ENCODE assay signal across 11 cellular contexts in the genomic region with DNA sequence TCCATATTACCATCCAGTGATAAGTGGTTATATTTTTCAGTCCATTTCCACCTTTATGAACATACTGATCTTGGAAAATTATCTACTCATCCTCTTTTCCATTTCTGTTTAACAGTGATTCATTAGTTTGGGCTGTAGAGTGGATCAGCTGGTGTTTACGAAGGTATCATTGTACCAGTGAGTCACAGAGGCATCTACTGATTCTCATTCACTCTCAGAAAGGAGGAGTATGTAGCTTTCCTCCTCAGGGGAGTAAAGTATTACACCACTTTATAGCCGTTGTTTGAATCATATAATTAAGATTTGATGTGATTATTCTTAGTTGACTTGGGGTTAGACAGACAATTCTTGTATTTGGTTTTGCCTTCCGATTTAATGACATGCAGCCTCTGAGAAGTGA.
DNase-seq lines count a peak whose midpoint lies in the region; ATAC-seq and TF ChIP-seq lines count a peak whose summit lies in the region.
"Had no signal": no experiment of that assay in that cellular context is flagged by ENCODE, and none has a peak within 500 bp of the region (broad histone marks: within the 10 kb centered on the region; RNA-seq: fewer than 3 reads in every experiment).

No MANE protein-coding gene starts in this region.

- no peak overlapping the region for H3K27ac ChIP-seq in left lung

- H3K27me3 Mint-ChIP-seq in brain = no peaks in the 10 kb centered on the region
- H3K27me3 Mint-ChIP-seq: activated naive CD4-positive, alpha-beta T cell treated with anti-CD3 and anti-CD28 coated beads, Interleukin-2, amount 50 U/mL, for 24 hours had no signal

- intact Hi-C loops in left lung (cut with DNase I) = no loop called here

- H3K9me3 ChIP-seq in left lung (no peaks in the 10 kb centered on the region), BE2C (no peaks in the 10 kb centered on the region)

- H3K4me1 Mint-ChIP-seq in brain = peaks cover 75% of the 10 kb centered on the region

- no peaks in the 10 kb centered on the region for H3K36me3 ChIP-seq in left lung
- no peaks in the 10 kb centered on the region for H3K36me3 ChIP-seq in BE2C

- ATAC-seq in left lung = peak; percentile 79
- ATAC-seq in GM19467 (IDR thresholded peaks at IDR 0.05; ENCODE audit: unreplicated experiment) = no peak

- H3K4me1 ChIP-seq in left lung (no peaks in the 10 kb centered on the region), BE2C (no peaks in the 10 kb centered on the region)

- no peaks in the 10 kb centered on the region for H3K9me3 Mint-ChIP-seq in brain
- H3K9me3 Mint-ChIP-seq: activated naive CD4-positive, alpha-beta T cell treated with anti-CD3 and anti-CD28 coated beads, Interleukin-2, amount 50 U/mL, for 24 hours had no signal

- H3K4me3 Mint-ChIP-seq in brain = no peak overlapping the region

- no peak for TF ChIP-seq CTCF in AG10803 (conservative IDR thresholded peaks at IDR 0.05; ENCODE audit: low read length)
- no peak for TF ChIP-seq CTCF in brain (conservative IDR thresholded peaks at IDR 0.05)
- no peak for TF ChIP-seq CTCF in left lung (IDR thresholded peaks at IDR 0.05)
- TF ChIP-seq CTCF in BE2C (IDR thresholded peaks at IDR 0.05; ENCODE audit: low read depth, low read length) = no peak

- H3K4me3 ChIP-seq in AG10803 (ENCODE audit: low read length) (no peak overlapping the region), left lung (no peak overlapping the region), BE2C (ENCODE audit: low read depth, low read length) (no peak overlapping the region)
- H3K4me3 ChIP-seq: lung had no signal

- peaks cover 6% of the 10 kb centered on the region for H3K36me3 Mint-ChIP-seq in brain
- H3K36me3 Mint-ChIP-seq: activated naive CD4-positive, alpha-beta T cell treated with anti-CD3 and anti-CD28 coated beads, Interleukin-2, amount 50 U/mL, for 24 hours had no signal

- H3K27ac Mint-ChIP-seq in brain = peak overlapping the region in 3 of 5 experiments; percentile 6 to 71 (median 27)
- H3K27ac Mint-ChIP-seq: activated naive CD4-positive, alpha-beta T cell treated with anti-CD3 and anti-CD28 coated beads, Interleukin-2, amount 50 U/mL, for 24 hours had no signal

- H3K27me3 ChIP-seq in left lung (no peaks in the 10 kb centered on the region), BE2C (peaks cover 5% of the 10 kb centered on the region)

- DNase-seq in AG10803 (ENCODE audit: low read depth) (peak; percentile 25), HT1080 (ENCODE audit: low read depth) (peak; percentile 85), left lung (no peak), BE2C (no peak), NCI-H748 treated with DMSO at 0.1 percent for 48 hours (lab: John Stamatoyannopoulos, UW) (no peak)
- no peak for DNase-seq in effector CD8-positive, alpha-beta T cell (lab: John Stamatoyannopoulos, UW)
- DNase-seq: DMS79 had no signal

Comparison
In these comparisons a context has a peak if more than half of its experiments do, and no peak if none do; other contexts are left out.
1. DNase-seq: peak in AG10803 (single experiment) and HT1080 (single experiment); none in left lung (0 of 2), effector CD8-positive, alpha-beta T cell (single experiment), BE2C (single experiment) and NCI-H748 treated with DMSO at 0.1 percent for 48 hours (single experiment).